8 cellular contexts compared by ENCODE assay signal in genomic region chr12:53079226-53080117, GRCh38. TPM values are rescaled to one million over a fixed set of nuclear protein-coding genes. Genes with fewer than 3 reads are reported as not detected.
A peak's percentile ranks its signal among the peaks of the same experiment; 100 is the strongest.
DNase-seq lines count a peak whose midpoint lies in the region; ATAC-seq and TF ChIP-seq lines count a peak whose summit lies in the region.

Gene SPRYD3, minus strand, starts transcription at chr12:53079390. Its CDS starts 57 bp downstream, at chr12:53079333.

- no peaks in the 10 kb centered on the region for H3K27me3 ChIP-seq in BJ (ENCODE audit: control insufficient read depth, insufficient read depth, low read length)

- ATAC-seq in GM19324 (IDR thresholded peaks at IDR 0.05; ENCODE audit: low FRiP score, unreplicated experiment) (peak; percentile 98), HG03469 (IDR thresholded peaks at IDR 0.05; ENCODE audit: unreplicated experiment) (peak; percentile 95), left lobe of liver (peak; percentile 98)

- CTCF ChIA-PET in BJ (lab: Yijun Ruan, JAX) = interaction anchor here (0.6 to 9.6 kb wide), 8 partner anchors 9 to 119 kb away, joined by 3 to 80 read pairs (median 8); partner anchors contain the start of gene IGFBP6

- TF ChIP-seq CTCF in BJ (IDR thresholded peaks at IDR 0.05; ENCODE audit: insufficient read depth, low read depth, low read length) = no peak
- no peak for TF ChIP-seq CTCF in coronary artery (IDR thresholded peaks at IDR 0.05)

- no peaks in the 10 kb centered on the region for H3K9me3 Mint-ChIP-seq in activated CD4-positive, alpha-beta T cell treated with anti-CD3 and anti-CD28 coated beads, Interleukin-2, amount 10 ng/mL, durations not matched to agents 24 days and 14 days

- peak; percentile 84 for DNase-seq in BJ (ENCODE audit: low read depth)
- peak; percentile 94 for DNase-seq in NCI-H526 treated with DMSO at 0.1 percent for 48 hours (lab: John Stamatoyannopoulos, UW)
- DNase-seq in activated CD4-positive, alpha-beta T cell treated with anti-CD3 and anti-CD28 coated beads, Interleukin-2, amount 10 ng/mL, durations not matched to agents 24 days and 14 days = peak; percentile 99
- peak; percentile 99 for DNase-seq in coronary artery (ENCODE audit: low spot score)
- DNase-seq in left lobe of liver (ENCODE audit: low spot score) = peak; percentile 98
- peak; percentile 94 for DNase-seq in stimulated activated CD4-positive, alpha-beta T cell treated with anti-CD3 and anti-CD28 coated beads, Interleukin-2, amount 100 ng/mL, for 4 hours (ENCODE audit: low read depth)

- POLR2A ChIA-PET in BJ (lab: Charles Lee) = interaction anchor here (0.5 to 1.2 kb wide), 10 partner anchors 11 to 270 kb away, joined by 3 to 14 read pairs (median 4); partner anchors contain the start of genes CSAD, IGFBP6, TNS2 and ZNF740

- peak within 1 kb of the TSS; percentile 74 for H3K4me3 ChIP-seq in BJ (ENCODE audit: low read depth, low read length)
- H3K4me3 ChIP-seq in coronary artery = peak within 1 kb of the TSS; percentile 80

- H3K36me3 Mint-ChIP-seq in activated CD4-positive, alpha-beta T cell treated with anti-CD3 and anti-CD28 coated beads, Interleukin-2, amount 10 ng/mL, durations not matched to agents 24 days and 14 days (ENCODE audit: low read depth) = peaks cover 22% of the 10 kb centered on the region

- intact Hi-C loops in activated CD4-positive, alpha-beta T cell treated with anti-CD3 and anti-CD28 coated beads, Interleukin-2, amount 10 ng/mL, durations not matched to agents 24 days and 14 days (cut with micrococcal nuclease) = loop anchor here (1.0 to 2.0 kb wide), 3 partner anchors 19 to 33 kb away; no protein-coding TSS in a partner anchor

- peaks cover 11% of the 10 kb centered on the region for H3K36me3 ChIP-seq in BJ (ENCODE audit: control insufficient read depth, insufficient read depth, low read length)

- peak within 1 kb of the TSS; percentile 73 to 98 for H3K27ac ChIP-seq in coronary artery

- H3K4me1 Mint-ChIP-seq in activated CD4-positive, alpha-beta T cell treated with anti-CD3 and anti-CD28 coated beads, Interleukin-2, amount 10 ng/mL, durations not matched to agents 24 days and 14 days = peaks cover 23% of the 10 kb centered on the region

- peaks cover 2% of the 10 kb centered on the region for H3K27me3 Mint-ChIP-seq in activated CD4-positive, alpha-beta T cell treated with anti-CD3 and anti-CD28 coated beads, Interleukin-2, amount 10 ng/mL, durations not matched to agents 24 days and 14 days

- H3K4me3 Mint-ChIP-seq in activated CD4-positive, alpha-beta T cell treated with anti-CD3 and anti-CD28 coated beads, Interleukin-2, amount 10 ng/mL, durations not matched to agents 24 days and 14 days = peak within 1 kb of the TSS; percentile 93

- H3K27ac Mint-ChIP-seq in activated CD4-positive, alpha-beta T cell treated with anti-CD3 and anti-CD28 coated beads, Interleukin-2, amount 10 ng/mL, durations not matched to agents 24 days and 14 days = peak within 1 kb of the TSS; percentile 93

RNA-seq across cellular contexts. Expression of gene SPRYD3, which starts in this region (rescaled TPM):
- 34.8 and 48.0 TPM in 2 replicates for polyA plus RNA-seq in BJ (2011; rRNA removed)
- 31.2 and 63.2 TPM in 2 replicates for polyA minus RNA-seq in BJ (2011; rRNA and poly(A)+ RNA removed)
- total RNA-seq in activated CD4-positive, alpha-beta T cell treated with anti-CD3 and anti-CD28 coated beads, Interleukin-2, amount 10 ng/mL, durations not matched to agents 24 days and 14 days = 35.6 TPM in 2 replicates
- total RNA-seq in left lobe of liver = 16.2 TPM

Comparison
In these comparisons a context has a peak if more than half of its experiments do, and no peak if none do; other contexts are left out.
1. Peak in every context shown above with its lines: DNase-seq, ATAC-seq, H3K4me3 ChIP-seq and H3K27ac ChIP-seq.